In the genomic region with DNA sequence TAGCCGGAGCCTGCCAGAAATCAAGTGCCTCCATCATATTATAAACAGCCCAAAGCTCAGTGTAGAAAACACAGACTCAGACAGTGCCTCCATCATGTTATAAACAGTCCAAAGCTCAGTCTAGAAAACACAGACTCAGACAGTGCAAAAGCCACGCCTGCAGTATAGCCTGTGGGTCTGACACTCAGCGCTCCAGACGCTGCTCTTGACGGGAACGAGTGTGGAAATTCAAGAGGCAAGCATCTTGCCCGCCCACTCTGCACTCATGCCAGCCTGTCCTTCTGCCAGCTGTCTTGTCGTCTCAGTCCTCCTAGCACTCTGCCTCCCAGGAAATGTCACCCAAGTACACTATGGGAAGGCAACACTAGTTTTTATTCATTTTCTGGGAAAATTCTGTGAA, we compare ENCODE assay signal across 14 cellular contexts.
"Had no signal": no experiment of that assay in that cellular context is flagged by ENCODE, and none has a peak within 500 bp of the region (broad histone marks: within the 10 kb centered on the region; RNA-seq: fewer than 3 reads in every experiment).

No MANE protein-coding gene starts in this region.

- H3K27ac ChIP-seq: cardiac muscle cell, hepatocyte, left ventricle myocardium inferior, tibial artery, uterus, VCaP had no signal

- H3K4me3 Mint-ChIP-seq: natural killer cell; stimulated activated effector memory CD8-positive, alpha-beta T cell treated with anti-CD3 and anti-CD28 coated beads, Interleukin-12 subunit alpha, Interleukin-12 subunit beta, amount 100 ng/mL, for 72 hours had no signal

- H3K4me3 ChIP-seq: cardiac muscle cell, hepatocyte, left ventricle myocardium inferior, mucosa of descending colon, tibial artery, uterus had no signal

- H3K36me3 Mint-ChIP-seq: natural killer cell; stimulated activated effector memory CD8-positive, alpha-beta T cell treated with anti-CD3 and anti-CD28 coated beads, Interleukin-12 subunit alpha, Interleukin-12 subunit beta, amount 100 ng/mL, for 72 hours had no signal

- DNase-seq: activated CD4-positive, alpha-beta T cell treated with anti-CD3 and anti-CD28 coated beads, Interleukin-2, amount 50 U/mL, for 48 hours; activated naive CD4-positive, alpha-beta T cell treated with anti-CD3 and anti-CD28 coated beads, Interleukin-2, amount 50 U/mL, for 16 hours; kidney; left ventricle myocardium inferior; natural killer cell; retina; tibial artery; uterus had no signal

- H3K4me1 Mint-ChIP-seq: natural killer cell had no signal

- H3K36me3 ChIP-seq: cardiac muscle cell, left ventricle myocardium inferior, tibial artery, uterus had no signal

- H3K27me3 ChIP-seq: cardiac muscle cell, hepatocyte, tibial artery, uterus had no signal

- ATAC-seq: esophagus mucosa; mucosa of descending colon; natural killer cell; stimulated activated effector memory CD8-positive, alpha-beta T cell treated with anti-CD3 and anti-CD28 coated beads, Interleukin-12 subunit alpha, Interleukin-12 subunit beta, amount 100 ng/mL, for 72 hours had no signal

- H3K4me1 ChIP-seq: left ventricle myocardium inferior, tibial artery, uterus had no signal
